ENCODE assay signal across 16 cellular contexts in the genomic region with DNA sequence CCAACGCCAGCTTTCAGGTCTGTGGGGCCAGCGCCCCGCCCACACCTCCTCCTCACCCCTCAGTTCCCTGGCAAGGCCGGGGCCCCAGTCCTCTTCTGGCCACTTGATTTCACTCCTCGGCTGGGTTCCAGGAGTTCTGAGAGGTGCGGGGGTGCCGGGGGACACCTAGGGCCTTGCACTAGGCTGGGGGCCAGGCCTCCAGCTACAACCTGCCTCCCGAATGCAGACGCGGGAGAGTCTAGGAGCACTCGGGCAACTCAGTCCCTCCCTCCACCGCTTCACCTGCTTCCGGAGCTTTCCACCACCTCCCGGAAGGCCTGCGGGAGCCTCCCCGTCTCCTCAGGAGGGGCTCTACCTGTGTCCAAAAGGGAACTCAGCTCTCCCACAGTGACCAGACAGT. TPM values are rescaled to one million over a fixed set of nuclear protein-coding genes. Genes with fewer than 3 reads are reported as not detected.
DNase-seq lines count a peak whose midpoint lies in the region; ATAC-seq and TF ChIP-seq lines count a peak whose summit lies in the region.
"Had no signal": no experiment of that assay in that cellular context is flagged by ENCODE, and none has a peak within 500 bp of the region (broad histone marks: within the 10 kb centered on the region; RNA-seq: fewer than 3 reads in every experiment).

No MANE protein-coding gene starts in this region.

- H3K9me3 ChIP-seq in PC-9 (ENCODE audit: insufficient read depth, low read depth), result no peaks in the 10 kb centered on the region
- H3K9me3 ChIP-seq in left lung, result no peaks in the 10 kb centered on the region

- POLR2A ChIA-PET in PC-9 (lab: Charles Lee; ENCODE audit: unreplicated experiment), result no interaction called here

- H3K27ac ChIP-seq in PC-9 (peak overlapping the region; percentile 17; the same call in 1 of the 2 replicates), left lung (peak overlapping the region; percentile 50 to 79), temporal lobe (ENCODE audit: low read depth, low read length) (peak overlapping the region; percentile 50)

- ATAC-seq in left lung, result peak; percentile 74
- ATAC-seq: GM12878, HCT116 had no signal

- H4K20me1 ChIP-seq in PC-9 (ENCODE audit: insufficient read depth), result no peaks in the 10 kb centered on the region

- no peaks in the 10 kb centered on the region for H3K9me2 ChIP-seq in PC-9 (ENCODE audit: insufficient read depth)

- H3K4me2 ChIP-seq in PC-9, result peak overlapping the region; percentile 82; the same call in 1 of the 2 replicates

- peaks cover 60% of the 10 kb centered on the region for H3K79me2 ChIP-seq in PC-9 (ENCODE audit: low read depth)

- intact Hi-C loops in PC-9 (cut with micrococcal nuclease; ENCODE audit: unreplicated experiment) (no loop called here), left lung (cut with DNase I) (no loop called here)

- H3K27me3 ChIP-seq in H7 (ENCODE audit: control insufficient read depth, insufficient read depth, low read length) (no peaks in the 10 kb centered on the region), PC-9 (ENCODE audit: insufficient read depth, low read depth) (no peaks in the 10 kb centered on the region), left lung (no peaks in the 10 kb centered on the region)

- no TSS peak for BruUV-seq in PC-9 (replicated peaks; lab: Mats Ljungman, UMichigan)

- peaks cover 76% of the 10 kb centered on the region for H3K4me1 ChIP-seq in PC-9 (replicated peaks; ENCODE audit: insufficient read depth)
- H3K4me1 ChIP-seq in left lung, result peaks cover 0 to 15% of the 10 kb centered on the region in 2 donors

- DNase-seq in H7 (peak; percentile 56), PC-9 (no peak), left lung (peak; percentile 71 to 78), SKM-1 treated with dmso at 0.1 percent for 144 hours (lab: John Stamatoyannopoulos, UW; ENCODE audit: unreplicated experiment) (no peak), NCI-H2081 (lab: John Stamatoyannopoulos, UW) (no peak), SW 1271 (lab: John Stamatoyannopoulos, UW) (no peak)
- DNase-seq: DND-41, Kasumi-1, MM.1S, NCI-H1092 treated with DMSO at 0.1 percent for 48 hours, NCI-H510A treated with DMSO at 0.1 percent for 48 hours, NCI-H82, Right ventricle myocardium superior had no signal

- CTCF ChIA-PET in PC-9 (lab: Charles Lee), result interaction anchor here (0.9 kb wide), 1 partner anchor 35 kb away, joined by 4 read pairs; no protein-coding TSS in a partner anchor

- TF ChIP-seq CTCF in PC-9 (conservative IDR thresholded peaks at IDR 0.05) (no peak), left lung (IDR thresholded peaks at IDR 0.05) (no peak)

- no peak overlapping the region for H3K4me3 ChIP-seq in H7 (ENCODE audit: insufficient read depth, low read depth, low read length)
- H3K4me3 ChIP-seq in PC-9, result no peak overlapping the region
- H3K4me3 ChIP-seq in left lung, result peak overlapping the region in 1 of 2 donors; percentile 18
- H3K4me3 ChIP-seq: GM12878 had no signal

- H2AFZ ChIP-seq in PC-9, result no peak overlapping the region

- H3F3A ChIP-seq in PC-9 (ENCODE audit: insufficient read depth, low read depth), result peaks cover 21% of the 10 kb centered on the region; the same call in 1 of the 2 replicates

- peaks cover 8% of the 10 kb centered on the region for H3K36me3 ChIP-seq in H7 (replicated peaks; ENCODE audit: control insufficient read depth, insufficient read depth, low read length)
- H3K36me3 ChIP-seq in PC-9 (ENCODE audit: low read depth), result peaks cover 15% of the 10 kb centered on the region; the same call in 1 of the 2 replicates
- H3K36me3 ChIP-seq in left lung, result peaks cover 0 to 92% of the 10 kb centered on the region in 2 donors

RNA-seq across cellular contexts. Expression of gene TNK2, which starts 35.6 kb away (rescaled TPM):
- total RNA-seq in H7 (2014; rRNA removed; shearing (Covaris generic)), result 30.3 and 30.5 TPM in 2 replicates
- 118 and 125 TPM in 2 replicates for total RNA-seq in PC-9 (2021)
- total RNA-seq in left lung, result 10 to 100 TPM; 51.9 to 58.7 TPM
- total RNA-seq in temporal lobe, result 13.0 TPM

Comparison
In these comparisons a context has a peak if more than half of its experiments do, and no peak if none do; other contexts are left out.
1. DNase-seq: peak in H7 (single experiment) and left lung (2 of 2); none in PC-9 (0 of 2), SKM-1 treated with dmso at 0.1 percent for 144 hours (single experiment), NCI-H2081 (0 of 2) and SW 1271 (0 of 2).
2. Peak in every context shown above with its lines, with median percentiles within 50 percentile points of each other: H3K27ac ChIP-seq.